Comparison of ENCODE assay signal across 8 cellular contexts in the genomic region with DNA sequence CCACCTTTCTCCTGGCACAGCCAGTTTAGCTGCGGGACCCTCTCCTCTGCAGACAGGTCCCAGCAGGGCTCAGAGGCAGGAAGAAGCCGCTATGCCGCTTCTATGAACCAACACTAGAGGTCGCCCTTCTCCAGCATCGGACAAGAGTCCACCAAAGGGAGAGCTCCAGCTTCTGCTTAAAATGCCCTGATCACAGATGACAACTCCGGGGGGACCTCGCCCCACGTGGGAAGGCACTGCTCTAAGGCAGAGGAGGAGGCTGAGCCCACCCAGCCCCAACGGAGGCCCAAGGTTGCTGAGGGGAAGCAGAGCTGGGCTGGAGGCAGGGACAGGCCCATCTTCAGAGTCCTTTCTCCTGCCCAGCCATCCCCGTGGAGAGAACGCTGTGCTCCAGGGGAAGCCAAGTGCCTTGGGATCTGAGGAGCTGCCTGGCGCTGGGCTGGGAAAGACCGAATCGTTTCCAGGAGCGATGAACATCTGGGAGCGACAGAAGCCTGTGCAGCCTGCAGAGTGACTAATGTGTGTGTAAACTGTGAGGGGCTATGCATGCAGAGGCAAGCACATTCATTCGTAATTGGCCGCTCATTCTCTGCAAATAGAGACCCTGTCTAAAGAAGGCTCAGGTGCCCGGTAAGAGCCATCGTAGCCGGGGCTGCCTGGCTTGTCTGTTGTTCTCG. TPM values are rescaled to one million over a fixed set of nuclear protein-coding genes. Genes with fewer than 3 reads are reported as not detected.
DNase-seq lines count a peak whose midpoint lies in the region; ATAC-seq and TF ChIP-seq lines count a peak whose summit lies in the region.

No MANE protein-coding gene starts in this region.

- TF ChIP-seq POLR2A in body of pancreas (IDR thresholded peaks at IDR 0.05): peak in 1 of 3 donors; percentile 3

- H3K4me3 ChIP-seq in SK-N-MC: peak overlapping the region; percentile 76
- H3K4me3 ChIP-seq in body of pancreas: no peak overlapping the region

- H3K4me1 ChIP-seq in body of pancreas: peaks cover 7% of the 10 kb centered on the region

- H3K27ac ChIP-seq in SK-N-MC: no peak overlapping the region
- no peak overlapping the region for H3K27ac ChIP-seq in body of pancreas

- DNase-seq in GM04503 (ENCODE audit: low read depth): peak; percentile 35
- peak; percentile 66 for DNase-seq in SK-N-MC (ENCODE audit: low read depth, low spot score)
- peak; percentile 76 to 78 (median 78) for DNase-seq in body of pancreas
- DNase-seq in iPS-NIHi11 (ENCODE audit: low spot score): peak; percentile 92
- DNase-seq in stimulated activated CD4-positive, alpha-beta T cell treated with anti-CD3 and anti-CD28 coated beads, Interleukin-15, amount 100 ng/mL, for 1 hour (ENCODE audit: low read depth in 1 of 2, low spot score in 1 of 2): peak; percentile 46 to 59
- no peak for DNase-seq in stimulated activated naive CD4-positive, alpha-beta T cell (lab: John Stamatoyannopoulos, UW)

- TF ChIP-seq CTCF in body of pancreas (IDR thresholded peaks at IDR 0.05): peak; percentile 77 to 89 (median 86)

- H3K9me3 ChIP-seq in SK-N-MC (ENCODE audit: low read depth, low read length): no peaks in the 10 kb centered on the region
- no peaks in the 10 kb centered on the region for H3K9me3 ChIP-seq in body of pancreas

- no peaks in the 10 kb centered on the region for H3K27me3 ChIP-seq in body of pancreas

- H3K36me3 ChIP-seq in SK-N-MC (ENCODE audit: insufficient read depth, low read length) (no peaks in the 10 kb centered on the region), body of pancreas (replicated peaks in 1 of 2; ENCODE audit: insufficient read depth in 1 of 2, low read depth in 2 of 2) (no peaks in the 10 kb centered on the region)

- intact Hi-C loops in body of pancreas (cut with DNase I): no loop called here

- 18 to 39% methylated on average over 3 to 22 of the region's 22 CpGs for WGBS in body of pancreas, 2 donors

- ATAC-seq in HG02642 (IDR thresholded peaks at IDR 0.05; ENCODE audit: poor library complexity, unreplicated experiment) (peak; percentile 88), body of pancreas (peak; percentile 93), HG02623 (IDR thresholded peaks at IDR 0.05; ENCODE audit: unreplicated experiment) (no peak)

- peak overlapping the region; percentile 49 for H3K9ac ChIP-seq in SK-N-MC (ENCODE audit: insufficient read length)

RNA-seq across cellular contexts. Expression of a gene that starts 43.5 kb away (rescaled TPM):
- total RNA-seq in body of pancreas: 1 to 10 TPM; 2.3 to 9.1 TPM

Comparison
In these comparisons a context has a peak if more than half of its experiments do, and no peak if none do; other contexts are left out.
1. DNase-seq: peak in GM04503 (single experiment), SK-N-MC (single experiment), body of pancreas (4 of 4), iPS-NIHi11 (single experiment) and stimulated activated CD4-positive, alpha-beta T cell treated with anti-CD3 and anti-CD28 coated beads, Interleukin-15, amount 100 ng/mL, for 1 hour (2 of 2); none in stimulated activated naive CD4-positive, alpha-beta T cell (0 of 6).